In genomic region chr1:169526998-169527397, GRCh38 we compare ENCODE assay signal across 22 cellular contexts. TPM values are rescaled to one million over a fixed set of nuclear protein-coding genes. Genes with fewer than 3 reads are reported as not detected.
"Had no signal": no experiment of that assay in that cellular context is flagged by ENCODE, and none has a peak within 500 bp of the region (broad histone marks: within the 10 kb centered on the region; RNA-seq: fewer than 3 reads in every experiment).

No MANE protein-coding gene starts in this region.

- H3K4me1 Mint-ChIP-seq: nephron progenitor cell had no signal

- H3K27me3 Mint-ChIP-seq: naive thymus-derived CD4-positive, alpha-beta T cell; stimulated activated naive CD8-positive, alpha-beta T cell treated with anti-CD3 and anti-CD28 coated beads, Interleukin-15, amount 100 ng/mL, for 72 hours had no signal

- H3K9ac ChIP-seq: parathyroid adenoma had no signal

- H3K9me3 Mint-ChIP-seq: naive thymus-derived CD4-positive, alpha-beta T cell; nephron progenitor cell; stimulated activated naive B cell treated with anti-CD40 and anti-IgM and Interleukin-4, amounts not matched to agents 10 μg/mL and 1 μg/mL and 100 μg/mL, for 72 hours; stimulated activated naive CD8-positive, alpha-beta T cell treated with anti-CD3 and anti-CD28 coated beads, Interleukin-15, amount 100 ng/mL, for 72 hours had no signal

- ATAC-seq: naive thymus-derived CD4-positive, alpha-beta T cell; stimulated activated naive B cell treated with anti-CD40 and anti-IgM and Interleukin-4, amounts not matched to agents 10 μg/mL and 1 μg/mL and 100 μg/mL, for 72 hours; stimulated activated naive CD8-positive, alpha-beta T cell treated with anti-CD3 and anti-CD28 coated beads, Interleukin-15, amount 100 ng/mL, for 72 hours had no signal

- H3K36me3 ChIP-seq: thoracic aorta, upper lobe of left lung, uterus had no signal

- H3K36me3 Mint-ChIP-seq: stimulated activated naive B cell treated with anti-CD40 and anti-IgM and Interleukin-4, amounts not matched to agents 10 μg/mL and 1 μg/mL and 100 μg/mL, for 72 hours had no signal

- H3K27ac ChIP-seq: dorsolateral prefrontal cortex, psoas muscle, thoracic aorta, upper lobe of left lung, uterus had no signal

- H3K4me3 Mint-ChIP-seq: naive thymus-derived CD4-positive, alpha-beta T cell; nephron progenitor cell; stimulated activated naive B cell treated with anti-CD40 and anti-IgM and Interleukin-4, amounts not matched to agents 10 μg/mL and 1 μg/mL and 100 μg/mL, for 72 hours; stimulated activated naive CD8-positive, alpha-beta T cell treated with anti-CD3 and anti-CD28 coated beads, Interleukin-15, amount 100 ng/mL, for 72 hours had no signal

- H3K4me3 ChIP-seq: dorsolateral prefrontal cortex, lung, psoas muscle, thoracic aorta, upper lobe of left lung, uterus had no signal

- H3K9me3 ChIP-seq: psoas muscle, thoracic aorta, upper lobe of left lung, uterus had no signal

- H3K27ac Mint-ChIP-seq: naive thymus-derived CD4-positive, alpha-beta T cell; nephron progenitor cell; stimulated activated naive B cell treated with anti-CD40 and anti-IgM and Interleukin-4, amounts not matched to agents 10 μg/mL and 1 μg/mL and 100 μg/mL, for 72 hours; stimulated activated naive CD8-positive, alpha-beta T cell treated with anti-CD3 and anti-CD28 coated beads, Interleukin-15, amount 100 ng/mL, for 72 hours had no signal

- DNase-seq: cortex of kidney; dorsolateral prefrontal cortex; effector CD8-positive, alpha-beta T cell; foreskin melanocyte; head of caudate nucleus; hippocampal formation; left colon; left ventricle myocardium superior; naive thymus-derived CD4-positive, alpha-beta T cell; nephron progenitor cell; psoas muscle; retina; stimulated activated CD4-positive, alpha-beta T cell treated with anti-CD3 and anti-CD28 coated beads, Interleukin-2, amount 100 ng/mL, for 24 hours; stimulated activated CD4-positive, alpha-beta T cell treated with anti-CD3 and anti-CD28 coated beads, Interleukin-4, amount 100 ng/mL, for 4 hours; stimulated activated naive B cell treated with anti-CD40 and anti-IgM and Interleukin-4, amounts not matched to agents 10 μg/mL and 1 μg/mL and 100 μg/mL, for 72 hours; stimulated activated naive CD8-positive, alpha-beta T cell treated with anti-CD3 and anti-CD28 coated beads, Interleukin-15, amount 100 ng/mL, for 72 hours; upper lobe of left lung; uterus had no signal

RNA-seq across cellular contexts. Expression of gene F5, which starts 59.3 kb away (rescaled TPM):
- total RNA-seq: kidney epithelial cell had no signal
